8 cellular contexts compared by ENCODE assay signal in the genomic region with DNA sequence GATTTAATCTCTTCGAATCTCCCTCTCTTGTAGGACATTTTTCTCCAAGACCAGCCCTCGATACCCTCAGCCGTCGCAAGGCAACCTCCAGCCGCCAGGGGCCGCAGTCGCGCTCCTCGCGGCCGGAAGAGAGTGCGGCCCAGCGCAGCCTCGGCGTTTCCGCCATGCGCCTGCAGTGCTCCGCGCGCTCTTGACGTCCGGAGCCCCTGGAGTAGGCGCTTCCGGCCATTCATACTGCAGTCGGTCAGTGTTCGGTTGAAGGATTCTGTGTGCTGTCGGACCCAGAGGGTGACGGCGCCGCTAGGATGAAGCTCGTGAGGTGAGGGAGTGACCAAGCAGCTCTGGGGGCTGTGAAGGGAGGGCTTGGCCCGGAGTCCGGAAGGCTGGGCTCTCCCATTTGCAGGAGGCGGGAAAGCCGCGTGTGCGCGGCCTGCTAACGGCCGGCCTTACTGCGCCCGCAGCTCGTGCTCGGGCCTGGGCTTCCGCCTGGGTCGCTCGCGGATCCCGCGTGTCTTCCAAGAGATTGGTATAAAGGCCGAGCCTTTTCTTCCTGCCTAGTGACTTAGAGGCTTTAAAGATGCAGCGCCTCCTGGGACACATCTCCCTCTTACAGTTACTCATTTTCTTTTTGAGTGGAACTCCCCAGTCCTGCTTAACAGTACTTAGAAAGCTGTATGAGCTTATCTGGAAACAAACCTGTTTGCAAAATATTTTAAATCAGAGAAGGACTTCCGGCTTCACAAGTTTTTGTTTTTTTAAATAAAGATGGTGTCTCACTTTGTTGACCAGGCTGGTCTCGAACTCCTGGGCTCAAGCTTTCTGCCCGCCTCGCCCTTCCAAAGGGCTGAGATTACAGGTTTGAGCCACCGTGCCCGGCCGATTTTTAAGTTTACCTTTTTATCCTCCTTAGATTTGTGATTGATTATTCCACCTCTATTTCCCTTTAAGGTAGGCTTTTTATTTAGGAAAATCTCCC. TPM values are rescaled to one million over a fixed set of nuclear protein-coding genes. Genes with fewer than 3 reads are reported as not detected.
DNase-seq lines count a peak whose midpoint lies in the region; ATAC-seq, FAIRE-seq and TF ChIP-seq lines count a peak whose summit lies in the region.

A gene (plus strand): TSS at position 190 of the 976 bp plus-strand sequence. CDS start 116 bp downstream, at position 306.

- H3K36me3 ChIP-seq in bronchial epithelial cell (ENCODE audit: control insufficient read depth, insufficient read depth, low read length): no peaks in the 10 kb centered on the region

- peak; percentile 99 for ATAC-seq in GM18907 (IDR thresholded peaks at IDR 0.05; ENCODE audit: unreplicated experiment)
- peak; percentile 96 for ATAC-seq in HG03159 (IDR thresholded peaks at IDR 0.05; ENCODE audit: unreplicated experiment)

- no peaks in the 10 kb centered on the region for H3K27me3 ChIP-seq in bronchial epithelial cell (ENCODE audit: control insufficient read depth, insufficient read depth, low read length)

- H3K4me3 ChIP-seq in AG09309 (ENCODE audit: control insufficient read depth, low read depth, low read length) (peak within 1 kb of the TSS; percentile 67), WI38 (ENCODE audit: low read depth, low read length) (peak within 1 kb of the TSS; percentile 96), bronchial epithelial cell (ENCODE audit: low read depth, low read length) (peak within 1 kb of the TSS; percentile 95)

- DNase-seq in AG09309 (ENCODE audit: low read depth): peak; percentile 55
- peak; percentile 97 for DNase-seq in NCI-H2227 (lab: John Stamatoyannopoulos, UW; ENCODE audit: unreplicated experiment)
- peak; percentile 79 for DNase-seq in bronchial epithelial cell (ENCODE audit: low read depth)
- DNase-seq in iPS-NIHi7 (ENCODE audit: extremely low spot score): peak; percentile 95
- DNase-seq in smooth muscle cell of the brain vasculature (ENCODE audit: low read depth, low spot score): peak; percentile 74

- TF ChIP-seq CTCF in AG09309 (IDR thresholded peaks at IDR 0.05; ENCODE audit: control insufficient read depth, insufficient read depth, low read depth, low read length, missing control alignments) (peak; percentile 89), WI38 (IDR thresholded peaks at IDR 0.05; ENCODE audit: low read depth, low read length) (peak; percentile 90), bronchial epithelial cell (IDR thresholded peaks at IDR 0.05; ENCODE audit: insufficient read depth, low read length, severe bottlenecking) (peak; percentile 95)

- FAIRE-seq in bronchial epithelial cell (lab: Jason Lieb, UNC): no peak

RNA-seq across cellular contexts. Expression of the gene that starts here (rescaled TPM):
- total RNA-seq in bronchial epithelial cell: 12.4 and 21.4 TPM in 2 replicates

Comparison
In these comparisons a context has a peak if more than half of its experiments do, and no peak if none do; other contexts are left out.
1. Peak in every context shown above with its lines: DNase-seq, ATAC-seq and H3K4me3 ChIP-seq.